In genomic region chr14:56328021-56328420, GRCh38 we compare ENCODE assay signal across 27 cellular contexts.
"Had no signal": no experiment of that assay in that cellular context is flagged by ENCODE, and none has a peak within 500 bp of the region (broad histone marks: within the 10 kb centered on the region; RNA-seq: fewer than 3 reads in every experiment).

No MANE protein-coding gene starts in this region.

- H3K27ac ChIP-seq: coronary artery, gastrocnemius medialis, neutrophil, pancreas, right lobe of liver, suprapubic skin, transverse colon, upper lobe of right lung, vagina had no signal

- H3K4me1 Mint-ChIP-seq: mesothelial cell of epicardium, naive B cell had no signal

- H3K4me1 ChIP-seq: right lobe of liver, suprapubic skin had no signal

- H3K27me3 ChIP-seq: gastrocnemius medialis, neutrophil, pancreas, right lobe of liver, suprapubic skin, transverse colon, upper lobe of right lung, vagina had no signal

- H3K36me3 Mint-ChIP-seq: mesothelial cell of epicardium; natural killer cell treated with Interleukin-12 subunit alpha and Interleukin-12 subunit beta and Interleukin-15 and Interleukin-18, amount 100 ng/mL, for 72 hours had no signal

- H3K4me3 Mint-ChIP-seq: mesothelial cell of epicardium; natural killer cell treated with Interleukin-12 subunit alpha and Interleukin-12 subunit beta and Interleukin-15 and Interleukin-18, amount 100 ng/mL, for 72 hours; neural crest cell; stimulated activated naive CD8-positive, alpha-beta T cell treated with anti-CD3 and anti-CD28 coated beads, Interleukin-15, amount 100 ng/mL, for 72 hours had no signal

- H3K27ac Mint-ChIP-seq: mesothelial cell of epicardium; natural killer cell treated with Interleukin-12 subunit alpha and Interleukin-12 subunit beta and Interleukin-15 and Interleukin-18, amount 100 ng/mL, for 72 hours; stimulated activated naive CD8-positive, alpha-beta T cell treated with anti-CD3 and anti-CD28 coated beads, Interleukin-15, amount 100 ng/mL, for 72 hours had no signal

- H3K4me3 ChIP-seq: coronary artery, gastrocnemius medialis, mucosa of descending colon, pancreas, right lobe of liver, suprapubic skin, transverse colon, upper lobe of right lung, vagina had no signal

- DNase-seq: dermis blood vessel endothelial cell; effector memory CD4-positive, alpha-beta T cell; gastrocnemius medialis; head of caudate nucleus; kidney; mesenchymal stem cell; mucosa of descending colon; naive B cell; pancreas; retina; right lobe of liver; small intestine; stimulated activated CD4-positive, alpha-beta T cell treated with anti-CD3 and anti-CD28 coated beads, Interleukin-15, amount 100 ng/mL, for 24 hours; stimulated activated CD4-positive, alpha-beta T cell treated with anti-CD3 and anti-CD28 coated beads, Interleukin-2, amount 100 ng/mL, for 48 hours; stimulated activated naive CD4-positive, alpha-beta T cell; stimulated activated naive CD8-positive, alpha-beta T cell treated with anti-CD3 and anti-CD28 coated beads, Interleukin-15, amount 100 ng/mL, for 72 hours; transverse colon; upper lobe of right lung had no signal

- FAIRE-seq: endothelial cell of umbilical vein, kidney, pancreas, small intestine had no signal

- H3K9me3 Mint-ChIP-seq: mesothelial cell of epicardium; natural killer cell treated with Interleukin-12 subunit alpha and Interleukin-12 subunit beta and Interleukin-15 and Interleukin-18, amount 100 ng/mL, for 72 hours; stimulated activated naive CD8-positive, alpha-beta T cell treated with anti-CD3 and anti-CD28 coated beads, Interleukin-15, amount 100 ng/mL, for 72 hours had no signal

- ATAC-seq: gastrocnemius medialis; left lobe of liver; mucosa of descending colon; natural killer cell treated with Interleukin-12 subunit alpha and Interleukin-12 subunit beta and Interleukin-15 and Interleukin-18, amount 100 ng/mL, for 72 hours; pancreas; right lobe of liver; stimulated activated naive CD8-positive, alpha-beta T cell treated with anti-CD3 and anti-CD28 coated beads, Interleukin-15, amount 100 ng/mL, for 72 hours; upper lobe of right lung had no signal

- H3K36me3 ChIP-seq: gastrocnemius medialis, pancreas, right lobe of liver, suprapubic skin, transverse colon, upper lobe of right lung, vagina had no signal

- H3K9me3 ChIP-seq: gastrocnemius medialis, mucosa of descending colon, neutrophil, pancreas, right lobe of liver, suprapubic skin, transverse colon, upper lobe of right lung, vagina had no signal
